11 cellular contexts compared by ENCODE assay signal in genomic region chr4:87032884-87033533, GRCh38.
A peak's percentile ranks its signal among the peaks of the same experiment; 100 is the strongest.
DNase-seq lines count a peak whose midpoint lies in the region; ATAC-seq, FAIRE-seq and TF ChIP-seq lines count a peak whose summit lies in the region.
"Had no signal": no experiment of that assay in that cellular context is flagged by ENCODE, and none has a peak within 500 bp of the region (broad histone marks: within the 10 kb centered on the region; RNA-seq: fewer than 3 reads in every experiment).

No MANE protein-coding gene starts in this region.

- H3K4me1 Mint-ChIP-seq in progenitor cell of endocrine pancreas (ENCODE audit: low read depth): peaks cover 40% of the 10 kb centered on the region

- peak; percentile 83 for FAIRE-seq in endothelial cell of umbilical vein (lab: Jason Lieb, UNC)
- FAIRE-seq: GM18507 had no signal

- H4K20me1 ChIP-seq in PC-3 (ENCODE audit: low read length): no peaks in the 10 kb centered on the region
- no peaks in the 10 kb centered on the region for H4K20me1 ChIP-seq in endothelial cell of umbilical vein (replicated peaks; ENCODE audit: control insufficient read depth, extremely low read depth, insufficient read depth, low read length)

- dilution Hi-C loops in endothelial cell of umbilical vein (cut with MboI; ENCODE audit: extremely low pct_ligation_motif_present, low sequenced_read_pairs): no loop called here

- H3K4me1 ChIP-seq in PC-3 (ENCODE audit: insufficient read depth, low read length) (no peaks in the 10 kb centered on the region), endothelial cell of umbilical vein (ENCODE audit: control insufficient read depth, extremely low read depth, insufficient read depth, low read length) (peaks cover 63% of the 10 kb centered on the region), mesendoderm (ENCODE audit: control insufficient read depth, low read depth, low read length) (peaks cover 47% of the 10 kb centered on the region), tibial nerve (peaks cover 2 to 100% (median 87%) of the 10 kb centered on the region in 4 donors)

- H2BK5ac ChIP-seq in mesendoderm (ENCODE audit: low read length): peak overlapping the region; percentile 60

- H3K9me1 ChIP-seq in endothelial cell of umbilical vein (replicated peaks; ENCODE audit: control insufficient read depth, extremely low read depth, insufficient read depth, low read length): no peaks in the 10 kb centered on the region

- no peak overlapping the region for H3K27ac Mint-ChIP-seq in progenitor cell of endocrine pancreas
- H3K27ac Mint-ChIP-seq: T-helper 2 cell treated with Interferon-gamma antibody and Interleukin-4, amounts not matched to agents 5 μg/mL and 100 μg/mL, for 36 hours had no signal

- no peaks in the 10 kb centered on the region for H3K36me3 ChIP-seq in PC-3 (ENCODE audit: low read depth, low read length)
- H3K36me3 ChIP-seq in endothelial cell of umbilical vein (ENCODE audit: control insufficient read depth in 2 of 2, extremely low read depth in 1 of 2, insufficient read depth in 2 of 2, low read length in 2 of 2): no peaks in the 10 kb centered on the region
- H3K36me3 ChIP-seq in mesendoderm (ENCODE audit: control insufficient read depth, insufficient read depth, low read length): no peaks in the 10 kb centered on the region
- no peaks in the 10 kb centered on the region for H3K36me3 ChIP-seq in tibial nerve

- intact Hi-C loops in PC-3 (cut with micrococcal nuclease) (no loop called here), endothelial cell of umbilical vein (cut with micrococcal nuclease) (loop anchor here (1.0 kb wide), 2 partner anchors 11 to 22 kb away; no protein-coding TSS in a partner anchor)

- H3K9me3 ChIP-seq in PC-3 (ENCODE audit: low read length) (no peaks in the 10 kb centered on the region), endothelial cell of umbilical vein (replicated peaks; ENCODE audit: control insufficient read depth, insufficient read depth, low read length) (no peaks in the 10 kb centered on the region), tibial nerve (no peaks in the 10 kb centered on the region)

- H3K9me2 ChIP-seq in PC-3 (replicated peaks; ENCODE audit: low read length): no peaks in the 10 kb centered on the region

- no peak overlapping the region for H4K8ac ChIP-seq in mesendoderm (ENCODE audit: low read depth, low read length)

- H3K36me3 Mint-ChIP-seq in progenitor cell of endocrine pancreas (ENCODE audit: insufficient read depth): no peaks in the 10 kb centered on the region

- peak overlapping the region; percentile 4 for H2BK15ac ChIP-seq in mesendoderm (replicated peaks; ENCODE audit: low read depth)

- no peaks in the 10 kb centered on the region for H3F3A ChIP-seq in PC-3 (ENCODE audit: low read length, unreplicated experiment)

- peak overlapping the region; percentile 24 for H2AK5ac ChIP-seq in mesendoderm (ENCODE audit: low read length)

- H3K4ac ChIP-seq in mesendoderm (ENCODE audit: low read depth, low read length): peak overlapping the region; percentile 76

- BruUV-seq in PC-3 (replicated peaks; lab: Mats Ljungman, UMichigan): no TSS peak
- BruUV-seq in endothelial cell of umbilical vein (replicated peaks; lab: Mats Ljungman, UMichigan): no TSS peak

- H2BK120ac ChIP-seq in mesendoderm (ENCODE audit: low read depth, low read length): peak overlapping the region; percentile 10

- H3K4me2 ChIP-seq in PC-3 (ENCODE audit: low read length) (no peak overlapping the region), endothelial cell of umbilical vein (ENCODE audit: insufficient read depth, low read length) (peak overlapping the region; percentile 75), mesendoderm (ENCODE audit: low read length) (no peak overlapping the region)

- no peaks in the 10 kb centered on the region for H3K9me3 Mint-ChIP-seq in progenitor cell of endocrine pancreas (ENCODE audit: low read depth)
- H3K9me3 Mint-ChIP-seq: T-helper 2 cell treated with Interferon-gamma antibody and Interleukin-4, amounts not matched to agents 5 μg/mL and 100 μg/mL, for 36 hours had no signal

- no peak overlapping the region for H3K9ac ChIP-seq in PC-3 (ENCODE audit: low read length)
- H3K9ac ChIP-seq in endothelial cell of umbilical vein (replicated peaks; ENCODE audit: extremely low read depth, insufficient read depth, low read length): no peak overlapping the region
- peak overlapping the region; percentile 43 for H3K9ac ChIP-seq in mesendoderm (ENCODE audit: low read length)

- POLR2A ChIA-PET in PC-3 (lab: Charles Lee; ENCODE audit: unreplicated experiment) (no interaction called here), endothelial cell of umbilical vein (lab: Charles Lee) (interaction anchor here (0.7 to 2.4 kb wide), 3 partner anchors 11 to 27 kb away, joined by 3 to 10 read pairs (median 3); no protein-coding TSS in a partner anchor)

- H3K4me3 Mint-ChIP-seq in progenitor cell of endocrine pancreas (ENCODE audit: low read depth): no peak overlapping the region
- H3K4me3 Mint-ChIP-seq: T-helper 2 cell treated with Interferon-gamma antibody and Interleukin-4, amounts not matched to agents 5 μg/mL and 100 μg/mL, for 36 hours had no signal

- peak overlapping the region; percentile 76 for H3K56ac ChIP-seq in mesendoderm (ENCODE audit: low read length)

- H3K27ac ChIP-seq in PC-3 (ENCODE audit: low read length): no peak overlapping the region
- H3K27ac ChIP-seq in endothelial cell of umbilical vein (ENCODE audit: insufficient read depth, low read depth, low read length): peak overlapping the region; percentile 19
- peak overlapping the region; percentile 82 for H3K27ac ChIP-seq in mesendoderm (ENCODE audit: low read depth, low read length)
- peak overlapping the region; percentile 71 to 91 (median 84) for H3K27ac ChIP-seq in tibial nerve

- peak; percentile 10 for DNase-seq in PC-3
- DNase-seq in endothelial cell of umbilical vein (ENCODE audit: low read depth, low spot score): peak; percentile 94
- no peak for DNase-seq in mesendoderm
- no peak for DNase-seq in tibial nerve (ENCODE audit: low spot score in 2 of 2)
- DNase-seq in NCI-H187 (lab: John Stamatoyannopoulos, UW): no peak
- DNase-seq in NCI-H510A (lab: John Stamatoyannopoulos, UW): no peak
- no peak for DNase-seq in progenitor cell of endocrine pancreas (ENCODE audit: low spot score, unreplicated experiment)
- DNase-seq in activated CD4-positive, CD25-positive, alpha-beta regulatory T cell treated with anti-CD3 and anti-CD28 coated beads, Interleukin-2, amount 50 U/mL, for 72 hours: no peak
- DNase-seq: activated naive CD4-positive, alpha-beta T cell treated with Interleukin-2 at 50 U/mL for 16 hours had no signal

- peak overlapping the region; percentile 71 for H4K5ac ChIP-seq in mesendoderm (ENCODE audit: low read length)

- CTCF ChIA-PET in PC-3 (lab: Charles Lee) (no interaction called here), endothelial cell of umbilical vein (lab: Charles Lee) (interaction anchor here (1.1 to 4.1 kb wide), 8 partner anchors 10 to 110 kb away, joined by 3 to 25 read pairs (median 7); partner anchors contain the start of gene AFF1)

- no CpG with 5 or more reads among the region's 3 CpGs for WGBS in mesendoderm (ENCODE audit: extremely low coverage, insufficient coverage, low lambda C conversion rate)
- 46 to 55% methylated on average over 3 of the region's 3 CpGs for WGBS in tibial nerve, 2 donors

- TF ChIP-seq EP300 in tibial nerve (IDR thresholded peaks at IDR 0.05): peak in 1 of 2 donors; percentile 58

- no peak overlapping the region for H3K23ac ChIP-seq in mesendoderm (ENCODE audit: low read length)

- ATAC-seq in PC-3: no peak

- no peaks in the 10 kb centered on the region for H3K27me3 Mint-ChIP-seq in progenitor cell of endocrine pancreas

- peak overlapping the region; percentile 95 for H3K18ac ChIP-seq in mesendoderm (ENCODE audit: low read length)

- H2AFZ ChIP-seq in PC-3 (ENCODE audit: low read length): no peak overlapping the region
- no peak overlapping the region for H2AFZ ChIP-seq in endothelial cell of umbilical vein (ENCODE audit: low read depth, low read length)

- no peak for TF ChIP-seq CTCF in PC-3 (conservative IDR thresholded peaks at IDR 0.05; ENCODE audit: low read depth, low read length)
- TF ChIP-seq CTCF in endothelial cell of umbilical vein (IDR thresholded peaks at IDR 0.05; ENCODE audit: extremely low read depth in 1 of 2, insufficient read depth in 1 of 2, low read depth in 1 of 2, low read length in 2 of 2): no peak
- TF ChIP-seq CTCF in tibial nerve (IDR thresholded peaks at IDR 0.05): no peak
- no peak for TF ChIP-seq CTCF in progenitor cell of endocrine pancreas (IDR thresholded peaks at IDR 0.05; ENCODE audit: unreplicated experiment)

- H3K27me3 ChIP-seq in PC-3 (ENCODE audit: low read length) (no peaks in the 10 kb centered on the region), endothelial cell of umbilical vein (ENCODE audit: control insufficient read depth in 2 of 2, insufficient read depth in 2 of 2, low read length in 2 of 2) (no peaks in the 10 kb centered on the region), mesendoderm (ENCODE audit: insufficient read depth, low read length, poor library complexity) (no peaks in the 10 kb centered on the region), tibial nerve (no peaks in the 10 kb centered on the region)

- H3K79me1 ChIP-seq in mesendoderm (ENCODE audit: low read length): peaks cover 4% of the 10 kb centered on the region

- H3K4me3 ChIP-seq in PC-3 (ENCODE audit: low read length) (no peak overlapping the region), endothelial cell of umbilical vein (replicated peaks in 1 of 3; ENCODE audit: insufficient read depth in 1 of 3, low read depth in 1 of 3, low read length in 3 of 3) (peak overlapping the region in 1 of 3 experiments; percentile 13), mesendoderm (ENCODE audit: low read length) (no peak overlapping the region), tibial nerve (peak overlapping the region in 2 of 4 donors; percentile 11 to 14)

- peak; percentile 33 for TF ChIP-seq POLR2A in endothelial cell of umbilical vein (IDR thresholded peaks at IDR 0.05; ENCODE audit: low read depth, low read length)
- TF ChIP-seq POLR2A in tibial nerve (IDR thresholded peaks at IDR 0.05): no peak

- peaks cover 45% of the 10 kb centered on the region for H3K79me2 ChIP-seq in PC-3 (ENCODE audit: low read length)
- peaks cover 89% of the 10 kb centered on the region for H3K79me2 ChIP-seq in endothelial cell of umbilical vein (ENCODE audit: control insufficient read depth, insufficient read depth, low read length)
- H3K79me2 ChIP-seq in mesendoderm (ENCODE audit: control insufficient read depth, insufficient read depth, low read length): peaks cover 58% of the 10 kb centered on the region

TF ChIP-seq in endothelial cell of umbilical vein, 7 proteins besides CTCF, POLR2A, EP300 and RAD21:
- TF ChIP-seq POLR2AphosphoS5 (IDR thresholded peaks at IDR 0.05; ENCODE audit: insufficient read depth, low read depth, low read length): no peak
- TF ChIP-seq MAX (IDR thresholded peaks at IDR 0.05; ENCODE audit: insufficient read depth, insufficient read length): no peak
- no peak for TF ChIP-seq MYC (IDR thresholded peaks at IDR 0.05; ENCODE audit: low read depth, low read length)
- TF ChIP-seq GATA2 (IDR thresholded peaks at IDR 0.05; ENCODE audit: insufficient read depth, insufficient read length, low read depth, low read length): peak; percentile 32

Comparison
In these comparisons a context has a peak if more than half of its experiments do, and no peak if none do; other contexts are left out.
1. DNase-seq: peak in PC-3 (single experiment) and endothelial cell of umbilical vein (single experiment); none in mesendoderm (single experiment), tibial nerve (0 of 2), NCI-H187 (0 of 2), NCI-H510A (single experiment), progenitor cell of endocrine pancreas (single experiment) and activated CD4-positive, CD25-positive, alpha-beta regulatory T cell treated with anti-CD3 and anti-CD28 coated beads, Interleukin-2, amount 50 U/mL, for 72 hours (single experiment).